In genomic region chr4:179530953-179531352, GRCh38 we compare ENCODE assay signal across 23 cellular contexts.
DNase-seq lines count a peak whose midpoint lies in the region; ATAC-seq and TF ChIP-seq lines count a peak whose summit lies in the region.
"Had no signal": no experiment of that assay in that cellular context is flagged by ENCODE, and none has a peak within 500 bp of the region (broad histone marks: within the 10 kb centered on the region; RNA-seq: fewer than 3 reads in every experiment).

No MANE protein-coding gene starts in this region.

- H3K4me1 ChIP-seq in IMR-90 (ENCODE audit: control insufficient read depth, insufficient read depth, low read length) (no peaks in the 10 kb centered on the region), prostate gland (replicated peaks) (no peaks in the 10 kb centered on the region)
- H3K4me1 ChIP-seq: BLaER1 had no signal

- ATAC-seq in IMR-90 (ENCODE audit: low read depth): no peak
- ATAC-seq in activated CD8-positive, alpha-beta memory T cell treated with anti-CD3 and anti-CD28 coated beads, Interleukin-2, amount 10 ng/mL, durations not matched to agents 7 days and 5 days: no peak
- ATAC-seq: Right ventricle myocardium inferior had no signal

- H3K9me3 ChIP-seq in IMR-90 (ENCODE audit: control insufficient read depth, insufficient read depth, low read length) (no peaks in the 10 kb centered on the region), prostate gland (no peaks in the 10 kb centered on the region)
- H3K9me3 ChIP-seq: BLaER1 had no signal

- no peaks in the 10 kb centered on the region for H4K20me1 ChIP-seq in IMR-90 (ENCODE audit: insufficient read depth, low read length)
- H4K20me1 ChIP-seq: BLaER1 had no signal

- DNase-seq in Ammon's horn (ENCODE audit: low spot score) (peak; percentile 69), IMR-90 (peak; percentile 6), globus pallidus (ENCODE audit: low spot score) (peak; percentile 48), putamen (ENCODE audit: low spot score) (peak; percentile 16), NCI-H82 treated with DMSO at 0.1 percent for 48 hours (lab: John Stamatoyannopoulos, UW; ENCODE audit: unreplicated experiment) (no peak), prostate gland (ENCODE audit: low spot score) (no peak)
- no peak for DNase-seq in activated CD8-positive, alpha-beta memory T cell treated with anti-CD3 and anti-CD28 coated beads, Interleukin-2, amount 10 ng/mL, durations not matched to agents 7 days and 5 days
- DNase-seq: CD4-positive, CD25-positive, alpha-beta regulatory T cell; GM23248; H7; KG1; MM.1S; NCI-H1048; NCI-H1417; NCI-H1694 treated with DMSO at 0.1 percent for 48 hours; NCI-H2081 treated with DMSO at 0.1 percent for 48 hours; NCI-H446; NCI-H524 treated with DMSO at 0.1 percent for 48 hours; NCI-H774; NK-92 treated with Interleukin-12 subunit alpha and Interleukin-12 subunit beta, amount 100 ng/mL, for 24 hours; PC-9 had no signal

- H3K36me3 ChIP-seq in IMR-90 (ENCODE audit: control insufficient read depth, insufficient read depth, low read length): no peaks in the 10 kb centered on the region
- H3K36me3 ChIP-seq in prostate gland: no peaks in the 10 kb centered on the region
- H3K36me3 ChIP-seq: BLaER1 had no signal

- no peak overlapping the region for H4K8ac ChIP-seq in IMR-90 (ENCODE audit: low read depth in 2 of 2, low read length in 2 of 2)

- H3K4me3 Mint-ChIP-seq in activated CD8-positive, alpha-beta memory T cell treated with anti-CD3 and anti-CD28 coated beads, Interleukin-2, amount 10 ng/mL, durations not matched to agents 7 days and 5 days: no peak overlapping the region
- H3K4me3 Mint-ChIP-seq: CD4-positive, CD25-positive, alpha-beta regulatory T cell had no signal

- H3K36me3 Mint-ChIP-seq in activated CD8-positive, alpha-beta memory T cell treated with anti-CD3 and anti-CD28 coated beads, Interleukin-2, amount 10 ng/mL, durations not matched to agents 7 days and 5 days: no peaks in the 10 kb centered on the region
- H3K36me3 Mint-ChIP-seq: CD4-positive, CD25-positive, alpha-beta regulatory T cell had no signal

- no peak overlapping the region for H3K56ac ChIP-seq in IMR-90 (ENCODE audit: extremely low read depth, insufficient read depth, low read length)

- H3K27ac Mint-ChIP-seq in activated CD8-positive, alpha-beta memory T cell treated with anti-CD3 and anti-CD28 coated beads, Interleukin-2, amount 10 ng/mL, durations not matched to agents 7 days and 5 days: no peak overlapping the region
- H3K27ac Mint-ChIP-seq: CD4-positive, CD25-positive, alpha-beta regulatory T cell had no signal

- H2AK5ac ChIP-seq in IMR-90 (ENCODE audit: low read depth, low read length): no peak overlapping the region

- H3K27ac ChIP-seq in IMR-90 (ENCODE audit: insufficient read depth, low read length) (no peak overlapping the region), prostate gland (no peak overlapping the region)
- H3K27ac ChIP-seq: BLaER1, GM23248, PC-9 had no signal

- no peak overlapping the region for H3K9ac ChIP-seq in IMR-90 (ENCODE audit: low read depth, low read length)
- H3K9ac ChIP-seq: BLaER1, GM23248 had no signal

- BruUV-seq in IMR-90 (replicated peaks; lab: Mats Ljungman, UMichigan): no TSS peak

- POLR2A ChIA-PET in IMR-90 (lab: Charles Lee; ENCODE audit: unreplicated experiment): no interaction called here

- in situ Hi-C loops in IMR-90 (cut with MboI; ENCODE audit: low sequenced_read_pairs): no loop called here

- no peak overlapping the region for H3K14ac ChIP-seq in IMR-90 (replicated peaks; ENCODE audit: low read depth, low read length)

- no peak overlapping the region for H4K91ac ChIP-seq in IMR-90 (ENCODE audit: insufficient read depth, low read depth, low read length)

- WGBS in IMR-90 (ENCODE audit: extremely low coverage in 2 of 2, insufficient read length in 1 of 2), 2 experiments: no CpG with 5 or more reads among the region's 3 CpGs
- 54% methylated on average over 3 of the region's 3 CpGs for WGBS in prostate gland

- no peak overlapping the region for H2BK120ac ChIP-seq in IMR-90 (ENCODE audit: low read depth, low read length)

- no peak overlapping the region for H2BK5ac ChIP-seq in IMR-90 (ENCODE audit: low read depth, low read length, poor library complexity, severe bottlenecking)

- H3K27me3 Mint-ChIP-seq in activated CD8-positive, alpha-beta memory T cell treated with anti-CD3 and anti-CD28 coated beads, Interleukin-2, amount 10 ng/mL, durations not matched to agents 7 days and 5 days: no peaks in the 10 kb centered on the region
- H3K27me3 Mint-ChIP-seq: CD4-positive, CD25-positive, alpha-beta regulatory T cell had no signal

- H3K4me2 ChIP-seq in IMR-90 (ENCODE audit: low read depth, low read length): no peak overlapping the region
- H3K4me2 ChIP-seq: BLaER1, PC-9 had no signal

- no peaks in the 10 kb centered on the region for H3K4me1 Mint-ChIP-seq in activated CD8-positive, alpha-beta memory T cell treated with anti-CD3 and anti-CD28 coated beads, Interleukin-2, amount 10 ng/mL, durations not matched to agents 7 days and 5 days
- H3K4me1 Mint-ChIP-seq: CD4-positive, CD25-positive, alpha-beta regulatory T cell had no signal

- peak overlapping the region; percentile 57 for H2AFZ ChIP-seq in IMR-90 (replicated peaks; ENCODE audit: low read length, poor library complexity)
- H2AFZ ChIP-seq: GM23248, PC-9 had no signal

- no peak overlapping the region for H3K4ac ChIP-seq in IMR-90 (ENCODE audit: low read depth, low read length)

- TF ChIP-seq RAD21 in IMR-90 (IDR thresholded peaks at IDR 0.05; ENCODE audit: low read length): no peak

- CTCF ChIA-PET in IMR-90 (lab: Yijun Ruan, JAX): no interaction called here
- CTCF ChIA-PET in activated CD8-positive, alpha-beta memory T cell treated with anti-CD3 and anti-CD28 coated beads, Interleukin-2, amount 10 ng/mL, durations not matched to agents 7 days and 5 days (lab: Charles Lee): no interaction called here

- no peak overlapping the region for H2BK15ac ChIP-seq in IMR-90 (ENCODE audit: low read depth, low read length)

- no peak overlapping the region for H2AK9ac ChIP-seq in IMR-90 (replicated peaks; ENCODE audit: low read depth, low read length, poor library complexity)

- no peak overlapping the region for H4K5ac ChIP-seq in IMR-90 (ENCODE audit: low read depth, low read length)

- TF ChIP-seq CTCF in IMR-90 (conservative IDR thresholded peaks at IDR 0.05; ENCODE audit: low read depth, low read length): no peak
- TF ChIP-seq CTCF in prostate gland (IDR thresholded peaks at IDR 0.05): no peak

- no peak overlapping the region for H3K18ac ChIP-seq in IMR-90 (ENCODE audit: low read depth, low read length)

- dilution Hi-C loops in IMR-90 (cut with HindIII; ENCODE audit: low sequenced_read_pairs, unreplicated experiment): no loop called here

- H3K23ac ChIP-seq in IMR-90 (ENCODE audit: low read depth, low read length): no peak overlapping the region

- H2BK20ac ChIP-seq in IMR-90 (ENCODE audit: low read depth, low read length): no peak overlapping the region

- TF ChIP-seq POLR2A in IMR-90 (IDR thresholded peaks at IDR 0.05; ENCODE audit: low read depth, low read length) (no peak), prostate gland (IDR thresholded peaks at IDR 0.05) (no peak)

- peaks cover 5% of the 10 kb centered on the region for H3K9me3 Mint-ChIP-seq in activated CD8-positive, alpha-beta memory T cell treated with anti-CD3 and anti-CD28 coated beads, Interleukin-2, amount 10 ng/mL, durations not matched to agents 7 days and 5 days (ENCODE audit: low read depth)

- H3K27me3 ChIP-seq in IMR-90 (ENCODE audit: control insufficient read depth, insufficient read depth, low read length) (no peaks in the 10 kb centered on the region), prostate gland (replicated peaks; ENCODE audit: insufficient read depth) (no peaks in the 10 kb centered on the region)
- H3K27me3 ChIP-seq: BLaER1 had no signal

- H3K9me1 ChIP-seq in IMR-90 (ENCODE audit: insufficient read depth, low read length): no peaks in the 10 kb centered on the region

- H3K4me3 ChIP-seq in IMR-90 (ENCODE audit: insufficient read depth, low read depth, low read length) (no peak overlapping the region), prostate gland (no peak overlapping the region)
- H3K4me3 ChIP-seq: BLaER1, GM23248, PC-9 had no signal

- H3K79me1 ChIP-seq in IMR-90 (ENCODE audit: low read depth in 1 of 2, low read length in 2 of 2): no peaks in the 10 kb centered on the region

- intact Hi-C loops in IMR-90 (cut with micrococcal nuclease) (no loop called here), prostate gland (cut with DNase I) (no loop called here)

TF ChIP-seq in IMR-90, 13 proteins besides CTCF, POLR2A, EP300 and RAD21 (continues in another document):
- TF ChIP-seq NFE2L2 (IDR thresholded peaks at IDR 0.05; ENCODE audit: low read depth, low read length): no peak
- TF ChIP-seq ELK1 (IDR thresholded peaks at IDR 0.05; ENCODE audit: borderline replicate concordance, low read depth, low read length): no peak
- TF ChIP-seq RFX5 (IDR thresholded peaks at IDR 0.05; ENCODE audit: low read depth, low read length): no peak
- TF ChIP-seq BHLHE40 (IDR thresholded peaks at IDR 0.05; ENCODE audit: low read depth, low read length): no peak
- no peak for TF ChIP-seq MXI1 (IDR thresholded peaks at IDR 0.05; ENCODE audit: borderline replicate concordance, low read depth, low read length)
- TF ChIP-seq CHD1 (IDR thresholded peaks at IDR 0.05; ENCODE audit: low read depth, low read length): no peak
- no peak for TF ChIP-seq MAZ (IDR thresholded peaks at IDR 0.05; ENCODE audit: borderline replicate concordance, low read depth, low read length)
- TF ChIP-seq RCOR1 (IDR thresholded peaks at IDR 0.05; ENCODE audit: insufficient replicate concordance, low read length): no peak
- TF ChIP-seq CEBPB (IDR thresholded peaks at IDR 0.05; ENCODE audit: low read depth, low read length): no peak
- TF ChIP-seq, protein P1, sequence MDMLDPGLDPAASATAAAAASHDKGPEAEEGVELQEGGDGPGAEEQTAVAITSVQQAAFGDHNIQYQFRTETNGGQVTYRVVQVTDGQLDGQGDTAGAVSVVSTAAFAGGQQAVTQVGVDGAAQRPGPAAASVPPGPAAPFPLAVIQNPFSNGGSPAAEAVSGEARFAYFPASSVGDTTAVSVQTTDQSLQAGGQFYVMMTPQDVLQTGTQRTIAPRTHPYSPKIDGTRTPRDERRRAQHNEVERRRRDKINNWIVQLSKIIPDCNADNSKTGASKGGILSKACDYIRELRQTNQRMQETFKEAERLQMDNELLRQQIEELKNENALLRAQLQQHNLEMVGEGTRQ (IDR thresholded peaks at IDR 0.05; ENCODE audit: low read depth, low read length): no peak
- no peak for TF ChIP-seq MAFK (IDR thresholded peaks at IDR 0.05; ENCODE audit: low read depth, low read length)

Comparison
In these comparisons a context has a peak if more than half of its experiments do, and no peak if none do; other contexts are left out.
1. DNase-seq: peak in Ammon's horn (single experiment), IMR-90 (single experiment), globus pallidus (single experiment) and putamen (single experiment); none in activated CD8-positive, alpha-beta memory T cell treated with anti-CD3 and anti-CD28 coated beads, Interleukin-2, amount 10 ng/mL, durations not matched to agents 7 days and 5 days (single experiment), NCI-H82 treated with DMSO at 0.1 percent for 48 hours (single experiment) and prostate gland (single experiment).